In the genomic region with DNA sequence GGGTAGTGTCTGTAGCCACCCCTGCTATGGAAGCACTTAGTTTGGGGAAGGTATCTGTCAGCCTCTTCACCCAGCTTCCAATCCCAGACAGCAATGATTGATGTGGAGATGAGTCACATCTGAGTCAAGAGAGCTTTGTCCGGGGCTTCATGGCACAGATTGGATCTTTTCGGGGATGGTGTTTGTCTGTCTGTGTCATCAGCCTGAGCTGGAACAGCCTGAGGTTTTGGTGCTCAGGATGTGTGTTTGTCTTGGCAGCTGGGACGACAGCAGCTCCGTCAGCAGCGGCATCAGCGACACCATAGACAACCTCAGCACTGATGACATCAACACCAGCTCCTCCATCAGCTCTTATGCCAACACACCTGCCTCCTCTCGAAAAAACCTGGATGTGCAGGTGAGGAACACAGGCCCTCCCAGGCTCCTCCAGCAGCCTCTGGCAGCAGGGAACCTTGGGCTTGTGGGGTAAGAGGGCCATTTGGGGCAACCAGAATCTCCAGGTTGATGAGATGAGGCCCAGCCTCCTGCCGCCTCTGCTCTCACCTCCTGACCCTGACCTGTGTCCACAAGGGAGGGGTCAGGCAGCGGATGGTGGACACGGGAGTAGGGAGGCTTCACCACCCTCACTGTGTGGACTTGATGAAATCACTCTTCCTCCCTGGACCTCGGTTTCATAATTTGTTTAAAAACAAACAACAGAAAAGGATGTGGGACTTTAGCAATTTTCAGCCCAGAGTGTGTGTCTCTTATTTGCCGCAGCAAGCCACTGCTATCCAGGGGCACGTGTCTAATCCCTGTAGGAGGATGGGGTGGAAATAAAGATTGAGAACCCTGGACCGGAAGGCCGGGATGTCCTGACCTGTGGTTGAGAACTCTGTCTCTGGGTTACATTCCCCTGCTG, we compare ENCODE assay signal across 10 cellular contexts.
A peak's percentile ranks its signal among the peaks of the same experiment; 100 is the strongest.
DNase-seq lines count a peak whose midpoint lies in the region; ATAC-seq and TF ChIP-seq lines count a peak whose summit lies in the region.
"Had no signal": no experiment of that assay in that cellular context is flagged by ENCODE, and none has a peak within 500 bp of the region (broad histone marks: within the 10 kb centered on the region; RNA-seq: fewer than 3 reads in every experiment).

No MANE protein-coding gene starts in this region.

- peak overlapping the region; percentile 15 for H2BK5ac ChIP-seq in trophoblast cell (ENCODE audit: low read depth, low read length, poor library complexity)

- no peak overlapping the region for H3K4me2 ChIP-seq in HCT116 (ENCODE audit: low read length)
- no peak overlapping the region for H3K4me2 ChIP-seq in trophoblast cell (ENCODE audit: low read length)

- peak overlapping the region; percentile 69 for H2AK5ac ChIP-seq in trophoblast cell (ENCODE audit: low read length)

- WGBS in trophoblast cell (ENCODE audit: extremely low coverage, insufficient coverage, insufficient read length) = no CpG with 5 or more reads among the region's 15 CpGs

- H3K79me2 ChIP-seq in HCT116 (ENCODE audit: insufficient read depth, low read length) (no peaks in the 10 kb centered on the region), trophoblast cell (ENCODE audit: control insufficient read depth, insufficient read depth, low read length, poor library complexity) (peaks cover 24% of the 10 kb centered on the region)

- H2BK120ac ChIP-seq in trophoblast cell (ENCODE audit: insufficient read depth, low read length, poor library complexity) = peak overlapping the region; percentile 5

- H3K9me3 Mint-ChIP-seq in natural killer cell treated with Interleukin-12 subunit alpha and Interleukin-12 subunit beta and Interleukin-15 and Interleukin-18, amount 100 ng/mL, for 72 hours = no peaks in the 10 kb centered on the region

- H3K27me3 ChIP-seq in HCT116 (ENCODE audit: insufficient read depth, low read length) (peaks cover 29% of the 10 kb centered on the region), trophoblast cell (ENCODE audit: insufficient read depth, low read length) (no peaks in the 10 kb centered on the region)

- H3K18ac ChIP-seq in trophoblast cell (ENCODE audit: low read length) = peak overlapping the region; percentile 27

- no peak overlapping the region for H3K23ac ChIP-seq in trophoblast cell (ENCODE audit: low read length)

- H3K36me3 ChIP-seq in HCT116 (ENCODE audit: control insufficient read depth in 1 of 2, insufficient read depth in 2 of 2, low read length in 2 of 2) (no peaks in the 10 kb centered on the region), trophoblast cell (ENCODE audit: control insufficient read depth in 1 of 2, insufficient read depth in 2 of 2, low read length in 2 of 2) (peaks cover 18 to 28% of the 10 kb centered on the region in 2 experiments)

- POLR2A ChIA-PET in HCT116 (lab: Charles Lee) = no interaction called here

- intact Hi-C loops in HCT116 (cut with micrococcal nuclease) = no loop called here

- TF ChIP-seq RAD21 in HCT116 (IDR thresholded peaks at IDR 0.05; ENCODE audit: low read depth) = no peak

- peaks cover 46% of the 10 kb centered on the region for H3K79me1 ChIP-seq in trophoblast cell (ENCODE audit: low read length)

- no peak overlapping the region for H3K9ac ChIP-seq in HCT116 (ENCODE audit: low read length)
- H3K9ac ChIP-seq in trophoblast cell (ENCODE audit: low read length) = no peak overlapping the region

- H3K9me3 ChIP-seq in HCT116 (ENCODE audit: control insufficient read depth in 1 of 2, insufficient read depth in 1 of 2, low read depth in 1 of 2, low read length in 2 of 2) (no peaks in the 10 kb centered on the region), trophoblast cell (ENCODE audit: insufficient read depth, low read depth, low read length) (no peaks in the 10 kb centered on the region)

- TF ChIP-seq CTCF in HCT116 (IDR thresholded peaks at IDR 0.05 in 2 of 3, conservative IDR thresholded peaks at IDR 0.05 in 1 of 3; ENCODE audit: borderline replicate concordance in 1 of 3, insufficient read depth in 1 of 3, low read depth in 2 of 3, low read length in 2 of 3) (no peak), choroid plexus epithelial cell (conservative IDR thresholded peaks at IDR 0.05; ENCODE audit: low read depth, low read length) (no peak)

- no peak overlapping the region for H3K27ac Mint-ChIP-seq in natural killer cell treated with Interleukin-12 subunit alpha and Interleukin-12 subunit beta and Interleukin-15 and Interleukin-18, amount 100 ng/mL, for 72 hours
- H3K27ac Mint-ChIP-seq: activated naive CD8-positive, alpha-beta T cell had no signal

- RAD21 ChIA-PET in HCT116 (lab: Charles Lee; ENCODE audit: low non-redundant PET in 1 of 2, low total read pairs in 2 of 2, uncharacterized antibody in 2 of 2, unreplicated experiment in 2 of 2) = no interaction called here

- no peak for DNase-seq in HCT116 (ENCODE audit: low read depth, low spot score)
- peak; percentile 86 for DNase-seq in NCI-H446 treated with DMSO at 0.1 percent for 48 hours (lab: John Stamatoyannopoulos, UW)
- DNase-seq in choroid plexus epithelial cell (ENCODE audit: low read depth) = peak; percentile 90
- peak in 1 of 2 donors; percentile 69 for DNase-seq in trophoblast cell
- DNase-seq in retina = no peak
- no peak for DNase-seq in natural killer cell treated with Interleukin-12 subunit alpha and Interleukin-12 subunit beta and Interleukin-15 and Interleukin-18, amount 100 ng/mL, for 72 hours (ENCODE audit: low spot score)
- DNase-seq: T-helper 1 cell had no signal

- no peak overlapping the region for H3K4me3 ChIP-seq in HCT116 (replicated peaks in 1 of 2; ENCODE audit: low read depth in 1 of 2, low read length in 2 of 2)
- H3K4me3 ChIP-seq in choroid plexus epithelial cell (ENCODE audit: low read depth, low read length) = no peak overlapping the region
- H3K4me3 ChIP-seq in trophoblast cell (ENCODE audit: low read depth, low read length) = no peak overlapping the region

- H3K27ac ChIP-seq in HCT116 (ENCODE audit: low read depth, low read length) = no peak overlapping the region
- H3K27ac ChIP-seq in trophoblast cell (ENCODE audit: low read depth, low read length) = peak overlapping the region; percentile 61

- CTCF ChIA-PET in HCT116 (lab: Charles Lee) = no interaction called here

- H3K4me1 ChIP-seq in HCT116 (ENCODE audit: control insufficient read depth in 1 of 2, insufficient read depth in 2 of 2, low read length in 2 of 2) (no peaks in the 10 kb centered on the region), trophoblast cell (ENCODE audit: control insufficient read depth in 1 of 2, insufficient read depth in 2 of 2, low read length in 2 of 2) (peaks cover 50 to 62% of the 10 kb centered on the region in 2 experiments)

- H3K4me1 Mint-ChIP-seq in natural killer cell treated with Interleukin-12 subunit alpha and Interleukin-12 subunit beta and Interleukin-15 and Interleukin-18, amount 100 ng/mL, for 72 hours (ENCODE audit: low read depth in 2 of 2) = no peaks in the 10 kb centered on the region

- peak overlapping the region; percentile 31 for H4K8ac ChIP-seq in trophoblast cell (ENCODE audit: low read depth, low read length)

- peak overlapping the region; percentile 61 for H2BK12ac ChIP-seq in trophoblast cell (ENCODE audit: low read length)

- H4K91ac ChIP-seq in trophoblast cell (ENCODE audit: low read depth, low read length) = peak overlapping the region; percentile 69

- no peaks in the 10 kb centered on the region for H3K36me3 Mint-ChIP-seq in natural killer cell treated with Interleukin-12 subunit alpha and Interleukin-12 subunit beta and Interleukin-15 and Interleukin-18, amount 100 ng/mL, for 72 hours
- H3K36me3 Mint-ChIP-seq: activated naive CD8-positive, alpha-beta T cell had no signal

- H4K12ac ChIP-seq in trophoblast cell (ENCODE audit: low read depth, low read length) = no peak overlapping the region

- H3K4ac ChIP-seq in trophoblast cell (ENCODE audit: low read depth, low read length) = peak overlapping the region; percentile 11

- H2AFZ ChIP-seq in HCT116 (ENCODE audit: low read depth, low read length, poor library complexity, severe bottlenecking) (no peak overlapping the region), trophoblast cell (ENCODE audit: insufficient read depth, low read length, poor library complexity) (no peak overlapping the region)

- ATAC-seq in HCT116 (0 out of 2 replicates have a peak, but pooled peaks have one; percentile 22), HG03045 (IDR thresholded peaks at IDR 0.05; ENCODE audit: unreplicated experiment) (no peak), HG02884 (IDR thresholded peaks at IDR 0.05; ENCODE audit: unreplicated experiment) (no peak)
- no peak for ATAC-seq in natural killer cell treated with Interleukin-12 subunit alpha and Interleukin-12 subunit beta and Interleukin-15 and Interleukin-18, amount 100 ng/mL, for 72 hours

- H4K20me1 ChIP-seq in HCT116 (ENCODE audit: insufficient read depth) = no peaks in the 10 kb centered on the region

- peaks cover 22 to 46% of the 10 kb centered on the region in 2 donors for H3K27me3 Mint-ChIP-seq in natural killer cell treated with Interleukin-12 subunit alpha and Interleukin-12 subunit beta and Interleukin-15 and Interleukin-18, amount 100 ng/mL, for 72 hours
- H3K27me3 Mint-ChIP-seq: activated naive CD8-positive, alpha-beta T cell had no signal

- no peak overlapping the region for H3K4me3 Mint-ChIP-seq in natural killer cell treated with Interleukin-12 subunit alpha and Interleukin-12 subunit beta and Interleukin-15 and Interleukin-18, amount 100 ng/mL, for 72 hours
- H3K4me3 Mint-ChIP-seq: activated naive CD8-positive, alpha-beta T cell had no signal

- TF ChIP-seq POLR2A in HCT116 (IDR thresholded peaks at IDR 0.05; ENCODE audit: borderline replicate concordance, extremely low read depth, insufficient read depth, insufficient read length) = no peak

- H3K14ac ChIP-seq in trophoblast cell (ENCODE audit: low read length) = peak overlapping the region; percentile 41

- H3K9me2 ChIP-seq in HCT116 (ENCODE audit: insufficient read depth) = no peaks in the 10 kb centered on the region

- BruUV-seq in HCT116 (replicated peaks; lab: Mats Ljungman, UMichigan) = no TSS peak

TF ChIP-seq in HCT116, 20 proteins besides CTCF, POLR2A, EP300 and RAD21:
- TF ChIP-seq ZNF274 (IDR thresholded peaks at IDR 0.05; ENCODE audit: low read depth, low read length) (no peak), POLR2AphosphoS5 (IDR thresholded peaks at IDR 0.05; ENCODE audit: low read depth, low read length) (no peak), SIN3A (IDR thresholded peaks at IDR 0.05; ENCODE audit: low read depth) (no peak), JUND (IDR thresholded peaks at IDR 0.05) (no peak), ELF1 (IDR thresholded peaks at IDR 0.05; ENCODE audit: borderline replicate concordance, low read depth) (no peak), EZH2 (IDR thresholded peaks at IDR 0.05) (no peak)

Comparison
In these comparisons a context has a peak if more than half of its experiments do, and no peak if none do; other contexts are left out.
1. DNase-seq: peak in NCI-H446 treated with DMSO at 0.1 percent for 48 hours (single experiment) and choroid plexus epithelial cell (single experiment); none in HCT116 (single experiment), retina (single experiment) and natural killer cell treated with Interleukin-12 subunit alpha and Interleukin-12 subunit beta and Interleukin-15 and Interleukin-18, amount 100 ng/mL, for 72 hours (single experiment).